26 cellular contexts compared by ENCODE assay signal in genomic region chr10:85934586-85934985, GRCh38.
DNase-seq lines count a peak whose midpoint lies in the region; ATAC-seq and TF ChIP-seq lines count a peak whose summit lies in the region.
"Had no signal": no experiment of that assay in that cellular context is flagged by ENCODE, and none has a peak within 500 bp of the region (broad histone marks: within the 10 kb centered on the region; RNA-seq: fewer than 3 reads in every experiment).

No MANE protein-coding gene starts in this region.

- H3K36me3 Mint-ChIP-seq in type B pancreatic cell, result no peaks in the 10 kb centered on the region
- H3K36me3 Mint-ChIP-seq: CD14-positive monocyte; CD4-positive, alpha-beta memory T cell; CD4-positive, CD25-positive, alpha-beta regulatory T cell; CD8-positive, alpha-beta memory T cell had no signal

- ATAC-seq in left cardiac atrium (no peak), lower lobe of right lung (no peak)
- ATAC-seq: GM12878 had no signal

- TF ChIP-seq CTCF in left ventricle myocardium inferior (IDR thresholded peaks at IDR 0.05; ENCODE audit: borderline replicate concordance) (no peak), right atrium auricular region (IDR thresholded peaks at IDR 0.05) (no peak), type B pancreatic cell (conservative IDR thresholded peaks at IDR 0.05) (no peak), lower lobe of right lung (IDR thresholded peaks at IDR 0.05) (no peak)

- H3K4me3 ChIP-seq in left ventricle myocardium inferior, result no peak overlapping the region
- no peak overlapping the region for H3K4me3 ChIP-seq in right atrium auricular region
- H3K4me3 ChIP-seq in lower lobe of right lung, result no peak overlapping the region
- H3K4me3 ChIP-seq: BLaER1, GM12878 had no signal

- H3K36me3 ChIP-seq in left ventricle myocardium inferior (no peaks in the 10 kb centered on the region), right atrium auricular region (no peaks in the 10 kb centered on the region), lower lobe of right lung (no peaks in the 10 kb centered on the region)
- H3K36me3 ChIP-seq: BE2C, BLaER1 had no signal

- H3K9me3 ChIP-seq in left ventricle myocardium inferior (replicated peaks) (peaks cover 3% of the 10 kb centered on the region), right atrium auricular region (peaks cover 0 to 6% of the 10 kb centered on the region in 2 donors), lower lobe of right lung (no peaks in the 10 kb centered on the region)
- H3K9me3 ChIP-seq: BE2C, BLaER1 had no signal

- intact Hi-C loops in left ventricle myocardium inferior (cut with micrococcal nuclease), result no loop called here
- intact Hi-C loops in cardiac septum (cut with DNase I), result no loop called here
- intact Hi-C loops in left cardiac atrium (cut with DNase I), result no loop called here
- intact Hi-C loops in lower lobe of right lung (cut with DNase I), result no loop called here

- DNase-seq in left ventricle myocardium inferior (peak; percentile 26), cardiac septum (ENCODE audit: low spot score) (no peak), right atrium auricular region (ENCODE audit: low spot score) (peak; percentile 46), left cardiac atrium (no peak), islet precursor cell (peak; percentile 28), type B pancreatic cell (ENCODE audit: extremely low spot score, unreplicated experiment) (no peak), NOMO-1 (lab: John Stamatoyannopoulos, UW; ENCODE audit: unreplicated experiment in 2 of 2) (no peak), lower lobe of right lung (no peak)
- DNase-seq: 8988T; ACHN; BE2C; C1 segment of cervical spinal cord; CD4-positive, alpha-beta memory T cell; CD4-positive, CD25-positive, alpha-beta regulatory T cell; CD8-positive, alpha-beta memory T cell; COR-L47; DMS 273 treated with DMSO at 0.1 percent for 48 hours; DMS153; DMS53; DMS79; DND-41; EL; GDM1 had no signal

- no peaks in the 10 kb centered on the region for H3K9me3 Mint-ChIP-seq in type B pancreatic cell
- H3K9me3 Mint-ChIP-seq: CD4-positive, alpha-beta memory T cell; CD4-positive, CD25-positive, alpha-beta regulatory T cell had no signal

- peaks cover 3% of the 10 kb centered on the region for H3K27me3 Mint-ChIP-seq in type B pancreatic cell

- H3K4me1 ChIP-seq in left ventricle myocardium inferior, result peaks cover 20% of the 10 kb centered on the region
- H3K4me1 ChIP-seq in right atrium auricular region, result peaks cover 0 to 5% of the 10 kb centered on the region in 2 donors
- H3K4me1 ChIP-seq in lower lobe of right lung, result no peaks in the 10 kb centered on the region
- H3K4me1 ChIP-seq: BE2C had no signal

- H3K27ac ChIP-seq in left ventricle myocardium inferior (replicated peaks), result no peak overlapping the region
- H3K27ac ChIP-seq in right atrium auricular region, result no peak overlapping the region
- H3K27ac ChIP-seq in lower lobe of right lung, result no peak overlapping the region
- H3K27ac ChIP-seq: BLaER1 had no signal

- H3K4me1 Mint-ChIP-seq in type B pancreatic cell (ENCODE audit: unreplicated experiment), result no peaks in the 10 kb centered on the region
- H3K4me1 Mint-ChIP-seq: CD14-positive monocyte; CD4-positive, alpha-beta memory T cell; CD4-positive, CD25-positive, alpha-beta regulatory T cell; CD8-positive, alpha-beta memory T cell had no signal

- H3K27me3 ChIP-seq in left ventricle myocardium inferior (ENCODE audit: low read depth) (no peaks in the 10 kb centered on the region), right atrium auricular region (no peaks in the 10 kb centered on the region), lower lobe of right lung (ENCODE audit: low read depth) (no peaks in the 10 kb centered on the region)
- H3K27me3 ChIP-seq: BE2C, BLaER1 had no signal

- H3K27ac Mint-ChIP-seq in type B pancreatic cell, result peak overlapping the region; percentile 31
- H3K27ac Mint-ChIP-seq: CD14-positive monocyte; CD4-positive, alpha-beta memory T cell; CD4-positive, CD25-positive, alpha-beta regulatory T cell; CD8-positive, alpha-beta memory T cell had no signal

- H3K4me3 Mint-ChIP-seq in type B pancreatic cell, result no peak overlapping the region
- H3K4me3 Mint-ChIP-seq: CD14-positive monocyte; CD4-positive, alpha-beta memory T cell; CD8-positive, alpha-beta memory T cell had no signal

Comparison
In these comparisons a context has a peak if more than half of its experiments do, and no peak if none do; other contexts are left out.
1. DNase-seq: peak in left ventricle myocardium inferior (single experiment), right atrium auricular region (single experiment) and islet precursor cell (single experiment); none in cardiac septum (single experiment), left cardiac atrium (single experiment), type B pancreatic cell (single experiment), NOMO-1 (0 of 2) and lower lobe of right lung (single experiment).